In the genomic region with DNA sequence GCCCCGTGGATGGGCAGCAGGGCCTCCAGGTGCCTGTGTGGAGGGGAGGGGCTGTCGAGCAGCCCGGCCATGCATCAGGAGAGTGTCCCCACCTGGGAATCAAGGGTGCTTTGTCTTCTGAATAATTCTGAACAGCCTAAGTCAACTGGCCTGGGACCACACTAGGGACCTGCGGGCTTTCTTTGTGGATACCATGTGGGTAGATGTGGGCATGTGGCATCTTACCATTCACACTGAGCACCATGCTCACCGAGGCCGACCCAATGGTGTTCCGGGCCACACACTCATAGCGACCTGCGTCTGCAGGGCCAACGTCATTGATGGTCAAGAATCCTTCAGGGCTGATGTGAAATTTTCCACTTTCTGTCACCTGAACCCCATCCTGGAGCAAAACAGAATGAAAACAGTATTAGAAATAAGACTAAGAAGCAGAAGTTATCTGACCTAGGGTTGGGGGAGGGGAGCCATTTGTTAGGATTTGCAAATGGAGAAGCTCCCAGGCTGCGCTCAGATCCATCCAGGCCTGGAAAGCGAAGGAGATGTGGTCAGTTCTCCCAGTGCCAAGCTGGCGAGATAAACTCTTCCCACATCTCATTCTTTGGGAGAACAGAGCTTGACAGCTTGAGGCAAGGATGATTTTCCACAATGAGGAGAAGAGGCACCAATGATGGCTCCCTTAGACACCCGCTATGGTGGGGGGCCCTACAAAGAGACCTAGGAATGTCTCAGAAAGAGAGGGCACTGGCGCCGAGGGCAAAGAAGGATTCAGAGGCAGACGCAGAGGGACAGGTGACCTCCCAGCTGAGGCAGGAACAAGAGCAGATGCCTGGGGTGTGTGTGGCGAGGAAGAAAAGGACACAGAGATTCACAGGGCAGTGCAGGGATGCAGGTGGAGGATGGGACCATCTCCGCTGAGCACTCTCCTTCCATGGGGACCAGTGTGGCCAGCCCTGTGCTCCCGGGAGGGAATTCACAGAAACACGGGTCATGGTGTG, we compare ENCODE assay signal across 20 cellular contexts.
"Had no signal": no experiment of that assay in that cellular context is flagged by ENCODE, and none has a peak within 500 bp of the region (broad histone marks: within the 10 kb centered on the region; RNA-seq: fewer than 3 reads in every experiment).

No MANE protein-coding gene starts in this region.

- H3K9me3 ChIP-seq: mucosa of descending colon, thyroid gland, uterus had no signal

- H3K27ac Mint-ChIP-seq: activated CD8-positive, alpha-beta T cell treated with anti-CD3 and anti-CD28 coated beads, Interleukin-2, amount 10 ng/mL, durations not matched to agents 7 days and 5 days; activated naive CD8-positive, alpha-beta T cell treated with anti-CD3 and anti-CD28 coated beads for 36 hours; activated T-cell treated with anti-CD3 and anti-CD28 coated beads, Interleukin-2, amount 50 U/mL, for 72 hours; brain; dendritic cell treated with granulocyte-macrophage colony-stimulating factor and Interleukin-4, amounts not matched to agents 40 ng/mL and 50 ng/mL, for 4 days; naive thymus-derived CD4-positive, alpha-beta T cell; stimulated activated effector memory CD8-positive, alpha-beta T cell treated with anti-CD3 and anti-CD28 coated beads, Interleukin-12 subunit alpha, Interleukin-12 subunit beta, amount 100 ng/mL, for 72 hours; T-helper 17 cell had no signal

- H3K4me3 Mint-ChIP-seq: activated CD8-positive, alpha-beta T cell treated with anti-CD3 and anti-CD28 coated beads, Interleukin-2, amount 10 ng/mL, durations not matched to agents 7 days and 5 days; activated naive CD8-positive, alpha-beta T cell treated with anti-CD3 and anti-CD28 coated beads for 36 hours; activated T-cell treated with anti-CD3 and anti-CD28 coated beads, Interleukin-2, amount 50 U/mL, for 72 hours; brain; dendritic cell treated with granulocyte-macrophage colony-stimulating factor and Interleukin-4, amounts not matched to agents 40 ng/mL and 50 ng/mL, for 4 days; naive thymus-derived CD4-positive, alpha-beta T cell; stimulated activated effector memory CD8-positive, alpha-beta T cell treated with anti-CD3 and anti-CD28 coated beads, Interleukin-12 subunit alpha, Interleukin-12 subunit beta, amount 100 ng/mL, for 72 hours; T-helper 17 cell had no signal

- H3K27ac ChIP-seq: epithelial cell of prostate, thyroid gland, uterus, WERI-Rb-1 had no signal

- H3K4me1 Mint-ChIP-seq: activated naive CD8-positive, alpha-beta T cell treated with anti-CD3 and anti-CD28 coated beads for 36 hours; brain; stimulated activated effector memory CD8-positive, alpha-beta T cell treated with anti-CD3 and anti-CD28 coated beads, Interleukin-12 subunit alpha, Interleukin-12 subunit beta, amount 100 ng/mL, for 72 hours had no signal

- H3K9me3 Mint-ChIP-seq: activated naive CD8-positive, alpha-beta T cell treated with anti-CD3 and anti-CD28 coated beads for 36 hours; activated T-cell treated with anti-CD3 and anti-CD28 coated beads, Interleukin-2, amount 50 U/mL, for 72 hours; brain; dendritic cell treated with granulocyte-macrophage colony-stimulating factor and Interleukin-4, amounts not matched to agents 40 ng/mL and 50 ng/mL, for 4 days; stimulated activated effector memory CD8-positive, alpha-beta T cell treated with anti-CD3 and anti-CD28 coated beads, Interleukin-12 subunit alpha, Interleukin-12 subunit beta, amount 100 ng/mL, for 72 hours had no signal

- H3K4me3 ChIP-seq: mucosa of descending colon, thyroid gland, uterus had no signal

- H3K36me3 Mint-ChIP-seq: activated naive CD8-positive, alpha-beta T cell treated with anti-CD3 and anti-CD28 coated beads for 36 hours; naive thymus-derived CD4-positive, alpha-beta T cell; stimulated activated effector memory CD8-positive, alpha-beta T cell treated with anti-CD3 and anti-CD28 coated beads, Interleukin-12 subunit alpha, Interleukin-12 subunit beta, amount 100 ng/mL, for 72 hours had no signal

- ATAC-seq: activated CD8-positive, alpha-beta T cell treated with anti-CD3 and anti-CD28 coated beads, Interleukin-2, amount 10 ng/mL, durations not matched to agents 7 days and 5 days; activated T-cell treated with anti-CD3 and anti-CD28 coated beads, Interleukin-2, amount 50 U/mL, for 72 hours; left colon; mucosa of descending colon; naive thymus-derived CD4-positive, alpha-beta T cell; stimulated activated effector memory CD8-positive, alpha-beta T cell treated with anti-CD3 and anti-CD28 coated beads, Interleukin-12 subunit alpha, Interleukin-12 subunit beta, amount 100 ng/mL, for 72 hours; T-helper 17 cell had no signal

- H3K27me3 Mint-ChIP-seq: brain; dendritic cell treated with granulocyte-macrophage colony-stimulating factor and Interleukin-4, amounts not matched to agents 40 ng/mL and 50 ng/mL, for 4 days had no signal

- H3K27me3 ChIP-seq: thyroid gland, uterus had no signal

- H3K4me1 ChIP-seq: thyroid gland, uterus had no signal

- DNase-seq: activated CD4-positive, alpha-beta T cell treated with anti-CD3 and anti-CD28 coated beads for 4 hours; activated CD8-positive, alpha-beta memory T cell treated with anti-CD3 and anti-CD28 coated beads, Interleukin-2, amount 50 U/mL, for 4 hours; activated CD8-positive, alpha-beta T cell treated with anti-CD3 and anti-CD28 coated beads, Interleukin-2, amount 10 ng/mL, durations not matched to agents 7 days and 5 days; activated naive CD8-positive, alpha-beta T cell treated with anti-CD3 and anti-CD28 coated beads for 36 hours; activated T-cell treated with anti-CD3 and anti-CD28 coated beads, Interleukin-2, amount 50 U/mL, for 72 hours; effector memory CD4-positive, alpha-beta T cell; foreskin melanocyte; naive thymus-derived CD4-positive, alpha-beta T cell; stimulated activated CD4-positive, alpha-beta T cell treated with anti-CD3 and anti-CD28 coated beads, Interleukin-12 subunit alpha, Interleukin-12 subunit beta, amount 100 ng/mL, for 4 hours; stimulated activated CD4-positive, alpha-beta T cell treated with anti-CD3 and anti-CD28 coated beads, Interleukin-2, amount 100 ng/mL, for 24 hours; T-helper 17 cell; thyroid gland; uterus; WERI-Rb-1 had no signal

- H3K36me3 ChIP-seq: uterus had no signal
